ENCODE assay signal across 8 cellular contexts in genomic region chr20:44532248-44532980, GRCh38. TPM values are rescaled to one million over a fixed set of nuclear protein-coding genes. Genes with fewer than 3 reads are reported as not detected.
A peak's percentile ranks its signal among the peaks of the same experiment; 100 is the strongest.
DNase-seq lines count a peak whose midpoint lies in the region; ATAC-seq and TF ChIP-seq lines count a peak whose summit lies in the region.

No MANE protein-coding gene starts in this region.

- no peak overlapping the region for H3K56ac ChIP-seq in IMR-90 (ENCODE audit: extremely low read depth, insufficient read depth, low read length)

- peak overlapping the region; percentile 54; the same call in 1 of the 2 replicates for H3K27ac ChIP-seq in IMR-90 (ENCODE audit: insufficient read depth, low read length)
- no peak overlapping the region for H3K27ac ChIP-seq in ectodermal cell (ENCODE audit: insufficient read depth, low read depth, low read length, poor library complexity, severe bottlenecking)
- peak overlapping the region; percentile 7 to 79 for H3K27ac ChIP-seq in mucosa of rectum (ENCODE audit: low read depth in 2 of 2, low read length in 2 of 2)

- no TSS peak for BruUV-seq in IMR-90 (replicated peaks; lab: Mats Ljungman, UMichigan)

- H4K20me1 ChIP-seq in IMR-90 (ENCODE audit: insufficient read depth, low read length), result no peaks in the 10 kb centered on the region

- H3K14ac ChIP-seq in IMR-90 (replicated peaks; ENCODE audit: low read depth, low read length), result peak overlapping the region; percentile 24; the same call in 1 of the 2 replicates

- H2BK20ac ChIP-seq in IMR-90 (ENCODE audit: low read depth, low read length), result 0 out of 2 replicates have a peak overlapping the region, but pooled peaks have one; percentile 18

- H3K9me3 ChIP-seq in IMR-90 (ENCODE audit: control insufficient read depth, insufficient read depth, low read length) (no peaks in the 10 kb centered on the region), ectodermal cell (ENCODE audit: control insufficient read depth, low read length) (no peaks in the 10 kb centered on the region), mucosa of rectum (ENCODE audit: control insufficient read depth in 2 of 2, low read length in 2 of 2) (no peaks in the 10 kb centered on the region)

- peak overlapping the region; percentile 25; the same call in 1 of the 2 replicates for H3K18ac ChIP-seq in IMR-90 (ENCODE audit: low read depth, low read length)

- POLR2A ChIA-PET in AG04449 (lab: Yijun Ruan, JAX), result no interaction called here
- POLR2A ChIA-PET in IMR-90 (lab: Charles Lee; ENCODE audit: unreplicated experiment), result no interaction called here

- peak overlapping the region; percentile 100 for H2AFZ ChIP-seq in IMR-90 (replicated peaks; ENCODE audit: low read length, poor library complexity)

- in situ Hi-C loops in IMR-90 (cut with MboI; ENCODE audit: low sequenced_read_pairs), result loop anchor here (10.0 kb wide), 1 partner anchor 72 kb away; no protein-coding TSS in a partner anchor

- H3K9me1 ChIP-seq in IMR-90 (ENCODE audit: insufficient read depth, low read length), result 0 out of 2 replicates have a peak, but pooled peaks cover 6% of the 10 kb centered on the region

- WGBS in IMR-90 (ENCODE audit: extremely low coverage in 2 of 2, insufficient read length in 1 of 2), 2 experiments, result 8% methylated on average over 8 of the region's 11 CpGs; no CpG with 5 or more reads in 1 of the 2 experiments
- 35 to 37% methylated on average over 9 to 11 of the region's 11 CpGs for WGBS in ectodermal cell, 2 experiments

- no peaks in the 10 kb centered on the region for H3K27me3 ChIP-seq in IMR-90 (ENCODE audit: control insufficient read depth, insufficient read depth, low read length)
- no peaks in the 10 kb centered on the region for H3K27me3 ChIP-seq in ectodermal cell (ENCODE audit: control insufficient read depth, insufficient read depth, low read length, poor library complexity, severe bottlenecking)
- no peaks in the 10 kb centered on the region for H3K27me3 ChIP-seq in mucosa of rectum (ENCODE audit: control insufficient read depth in 2 of 2, insufficient read depth in 2 of 2, low read length in 2 of 2)

- peak overlapping the region; percentile 1; the same call in 1 of the 2 replicates for H4K5ac ChIP-seq in IMR-90 (ENCODE audit: low read depth, low read length)

- H2BK120ac ChIP-seq in IMR-90 (ENCODE audit: low read depth, low read length), result peak overlapping the region; percentile 28

- intact Hi-C loops in IMR-90 (cut with micrococcal nuclease), result loop anchor here (5.0 kb wide), 2 partner anchors 40 to 200 kb away; no protein-coding TSS in a partner anchor

- peak overlapping the region; percentile 68 for H2AK5ac ChIP-seq in IMR-90 (ENCODE audit: low read depth, low read length)

- H3K4ac ChIP-seq in IMR-90 (ENCODE audit: low read depth, low read length), result peak overlapping the region; percentile 38

- H3K4me2 ChIP-seq in IMR-90 (ENCODE audit: low read depth, low read length), result peak overlapping the region; percentile 83

- H3K4me1 ChIP-seq in IMR-90 (ENCODE audit: control insufficient read depth, insufficient read depth, low read length) (peaks cover 3% of the 10 kb centered on the region), ectodermal cell (ENCODE audit: control insufficient read depth, insufficient read depth, low read length) (peaks cover 4% of the 10 kb centered on the region), mucosa of rectum (ENCODE audit: control insufficient read depth in 2 of 2, insufficient read depth in 2 of 2, low read length in 2 of 2) (peaks cover 17 to 23% of the 10 kb centered on the region in 2 donors)

- TF ChIP-seq POLR2A in IMR-90 (IDR thresholded peaks at IDR 0.05; ENCODE audit: low read depth, low read length), result no peak

- CTCF ChIA-PET in AG04449 (lab: Yijun Ruan, JAX), result interaction anchor here (0.7 to 3.1 kb wide), 3 partner anchors 11 to 77 kb away, joined by 3 to 11 read pairs (median 3); partner anchors contain the start of gene SERINC3
- CTCF ChIA-PET in IMR-90 (lab: Yijun Ruan, JAX), result interaction anchor here (0.8 kb wide), 1 partner anchor 11 kb away, joined by 6 read pairs; the partner anchor contains the start of gene SERINC3

- H2BK5ac ChIP-seq in IMR-90 (ENCODE audit: low read depth, low read length, poor library complexity, severe bottlenecking), result no peak overlapping the region

- H3K9ac ChIP-seq in IMR-90 (ENCODE audit: low read depth, low read length) (peak overlapping the region; percentile 78), mucosa of rectum (ENCODE audit: low read depth in 1 of 2, low read length in 2 of 2) (peak overlapping the region; percentile 80 to 96)

- H3K79me1 ChIP-seq in IMR-90 (ENCODE audit: low read depth in 1 of 2, low read length in 2 of 2), result peaks cover 15 to 21% of the 10 kb centered on the region in 2 experiments

- H4K8ac ChIP-seq in IMR-90 (ENCODE audit: low read depth in 2 of 2, low read length in 2 of 2), result peak overlapping the region; percentile 75 to 100; a peak in 3 of 4 replicates

- ATAC-seq in IMR-90 (ENCODE audit: low read depth) (no peak), GM18502 (IDR thresholded peaks at IDR 0.05; ENCODE audit: poor library complexity, unreplicated experiment) (no peak)

- no peaks in the 10 kb centered on the region for H3K36me3 ChIP-seq in IMR-90 (ENCODE audit: control insufficient read depth, insufficient read depth, low read length)
- no peaks in the 10 kb centered on the region for H3K36me3 ChIP-seq in ectodermal cell (ENCODE audit: control insufficient read depth, insufficient read depth, low read length)
- H3K36me3 ChIP-seq in mucosa of rectum (ENCODE audit: control insufficient read depth in 2 of 2, insufficient read depth in 2 of 2, low read length in 2 of 2), result no peaks in the 10 kb centered on the region

- H2AK9ac ChIP-seq in IMR-90 (replicated peaks; ENCODE audit: low read depth, low read length, poor library complexity), result peak overlapping the region; percentile 89

- TF ChIP-seq RAD21 in IMR-90 (IDR thresholded peaks at IDR 0.05; ENCODE audit: low read length), result no peak

- no peak overlapping the region for H4K91ac ChIP-seq in IMR-90 (ENCODE audit: insufficient read depth, low read depth, low read length)

- peak overlapping the region; percentile 70 for H3K4me3 ChIP-seq in AG04449 (ENCODE audit: low read depth, low read length)
- peak overlapping the region; percentile 45 for H3K4me3 ChIP-seq in IMR-90 (ENCODE audit: insufficient read depth, low read depth, low read length)
- peak overlapping the region; percentile 83 for H3K4me3 ChIP-seq in ectodermal cell (ENCODE audit: insufficient read depth, low read depth, low read length)
- peak overlapping the region; percentile 79 to 94 for H3K4me3 ChIP-seq in mucosa of rectum (ENCODE audit: low read length in 2 of 2)

- no peak overlapping the region; the same call in 2 of the 3 replicates for H2BK15ac ChIP-seq in IMR-90 (ENCODE audit: low read depth, low read length)

- dilution Hi-C loops in IMR-90 (cut with HindIII; ENCODE audit: low sequenced_read_pairs, unreplicated experiment), result no loop called here

- DNase-seq in AG04449 (ENCODE audit: low read depth, low spot score) (no peak), IMR-90 (no peak), cerebellar nuclear complex (lab: John Stamatoyannopoulos, UW) (no peak), NCI-H2171 treated with DMSO at 0.1 percent for 48 hours (lab: John Stamatoyannopoulos, UW) (no peak)
- no peak for DNase-seq in activated CD4-positive, CD25-positive, alpha-beta regulatory T cell treated with anti-CD3 and anti-CD28 coated beads, Interleukin-2, amount 50 U/mL, for 72 hours

- H3K23ac ChIP-seq in IMR-90 (ENCODE audit: low read depth, low read length), result peak overlapping the region; percentile 11; the same call in 1 of the 2 replicates

- TF ChIP-seq CTCF in AG04449 (IDR thresholded peaks at IDR 0.05; ENCODE audit: insufficient read depth, low read length, missing control alignments), result no peak
- no peak for TF ChIP-seq CTCF in IMR-90 (conservative IDR thresholded peaks at IDR 0.05; ENCODE audit: low read depth, low read length)

TF ChIP-seq in IMR-90, 13 proteins besides CTCF, POLR2A, EP300 and RAD21 (continues in another document):
- TF ChIP-seq RCOR1 (IDR thresholded peaks at IDR 0.05; ENCODE audit: insufficient replicate concordance, low read length) (no peak), MAFK (IDR thresholded peaks at IDR 0.05; ENCODE audit: low read depth, low read length) (no peak), MAZ (IDR thresholded peaks at IDR 0.05; ENCODE audit: borderline replicate concordance, low read depth, low read length) (no peak), ELK1 (IDR thresholded peaks at IDR 0.05; ENCODE audit: borderline replicate concordance, low read depth, low read length) (no peak), CEBPB (IDR thresholded peaks at IDR 0.05; ENCODE audit: low read depth, low read length) (no peak)

RNA-seq across cellular contexts. Expression of gene SERINC3, which starts 10.5 kb away (rescaled TPM):
- 88.3 and 101 TPM in 2 replicates for total RNA-seq in IMR-90 (2012; rRNA removed)
- 132 TPM in 2 replicates for polyA plus RNA-seq in IMR-90 (2012; rRNA removed)
- polyA plus RNA-seq in IMR-90 (2012; cell fraction: cytosol; rRNA removed), result 80.8 and 87.4 TPM in 2 replicates
- polyA plus RNA-seq in IMR-90 (2012; cell fraction: nucleus; rRNA removed; ENCODE audit: low replicate concordance), result 53.6 and 92.5 TPM in 2 replicates
- polyA plus RNA-seq in ectodermal cell (2013, experiment 1 of 4), result 39.7 TPM
- polyA plus RNA-seq in ectodermal cell (2013, experiment 2 of 4), result 40.1 TPM
- 30.6 TPM for polyA plus RNA-seq in ectodermal cell (2013, experiment 3 of 4)
- polyA plus RNA-seq in ectodermal cell (2013, experiment 4 of 4), result 38.2 TPM

RNA-seq across cellular contexts. Expression of gene PKIG, which starts 50.0 kb away (rescaled TPM):
- total RNA-seq in IMR-90 (2012; rRNA removed), result 69.4 and 78.3 TPM in 2 replicates
- 89.6 and 91.2 TPM in 2 replicates for polyA plus RNA-seq in IMR-90 (2012; rRNA removed)
- 107 and 152 TPM in 2 replicates for polyA plus RNA-seq in IMR-90 (2012; cell fraction: cytosol; rRNA removed)
- polyA plus RNA-seq in IMR-90 (2012; cell fraction: nucleus; rRNA removed; ENCODE audit: low replicate concordance), result 30.7 and 43.9 TPM in 2 replicates
- polyA plus RNA-seq in ectodermal cell (2013, experiment 1 of 4), result 69.9 TPM
- polyA plus RNA-seq in ectodermal cell (2013, experiment 2 of 4), result 71.1 TPM
- polyA plus RNA-seq in ectodermal cell (2013, experiment 3 of 4), result 59.9 TPM
- 66.0 TPM for polyA plus RNA-seq in ectodermal cell (2013, experiment 4 of 4)

RNA-seq across cellular contexts. Expression of gene TTPAL, which starts 56.7 kb away (rescaled TPM):
- 8.2 and 11.9 TPM in 2 replicates for total RNA-seq in IMR-90 (2012; rRNA removed)
- 18.1 and 18.8 TPM in 2 replicates for polyA plus RNA-seq in IMR-90 (2012; rRNA removed)
- 8.8 and 17.5 TPM in 2 replicates for polyA plus RNA-seq in IMR-90 (2012; cell fraction: cytosol; rRNA removed)
- 17.9 and 18.6 TPM in 2 replicates for polyA plus RNA-seq in IMR-90 (2012; cell fraction: nucleus; rRNA removed; ENCODE audit: low replicate concordance)
- 15.4 TPM for polyA plus RNA-seq in ectodermal cell (2013, experiment 1 of 4)
- 19.6 TPM for polyA plus RNA-seq in ectodermal cell (2013, experiment 2 of 4)
- 11.5 TPM for polyA plus RNA-seq in ectodermal cell (2013, experiment 3 of 4)
- 11.6 TPM for polyA plus RNA-seq in ectodermal cell (2013, experiment 4 of 4)
